Comparison of ENCODE assay signal across 16 cellular contexts in the genomic region with DNA sequence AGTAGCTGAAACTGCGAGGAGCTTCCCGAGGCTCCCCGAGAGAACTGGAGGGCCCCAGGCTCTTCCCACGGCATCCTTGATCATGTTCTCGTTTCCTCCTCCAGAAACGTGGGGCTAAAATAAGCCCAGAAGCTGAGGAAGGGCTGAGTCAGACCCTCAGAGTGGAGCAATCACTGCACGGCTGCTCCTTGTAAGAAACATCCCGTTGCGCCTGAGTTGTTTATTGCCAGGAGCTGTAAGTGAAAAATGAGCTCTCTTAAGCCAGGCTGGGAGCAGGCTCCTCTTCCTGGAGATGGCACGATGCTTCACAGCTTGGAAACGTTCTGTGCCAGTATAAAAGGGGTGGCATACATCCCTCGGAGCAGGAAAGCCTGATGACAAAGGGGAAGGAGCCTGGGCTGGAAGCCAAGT. TPM values are rescaled to one million over a fixed set of nuclear protein-coding genes. Genes with fewer than 3 reads are reported as not detected.
A peak's percentile ranks its signal among the peaks of the same experiment; 100 is the strongest.
DNase-seq lines count a peak whose midpoint lies in the region; ATAC-seq and TF ChIP-seq lines count a peak whose summit lies in the region.
"Had no signal": no experiment of that assay in that cellular context is flagged by ENCODE, and none has a peak within 500 bp of the region (broad histone marks: within the 10 kb centered on the region; RNA-seq: fewer than 3 reads in every experiment).

No MANE protein-coding gene starts in this region.

- H3K4me3 ChIP-seq in colonic mucosa = no peak overlapping the region
- H3K4me3 ChIP-seq: K562 had no signal

- H3K9me3 Mint-ChIP-seq in mesothelial cell of epicardium (no peaks in the 10 kb centered on the region), progenitor cell of endocrine pancreas (ENCODE audit: low read depth) (peaks cover 3% of the 10 kb centered on the region)

- H3K4me3 Mint-ChIP-seq in mesothelial cell of epicardium (no peak overlapping the region), progenitor cell of endocrine pancreas (ENCODE audit: low read depth) (no peak overlapping the region)
- H3K4me3 Mint-ChIP-seq: activated T-cell treated with anti-CD3 and anti-CD28 coated beads, Interleukin-2, amount 50 U/mL, for 24 hours; stimulated activated naive CD8-positive, alpha-beta T cell treated with anti-CD3 and anti-CD28 coated beads, Interleukin-15, Interleukin-2, amounts not matched to agents 100 ng/mL and 50 ng/mL, for 24 hours had no signal

- H3K27me3 Mint-ChIP-seq in mesothelial cell of epicardium (ENCODE audit: low read depth) = peaks cover 15% of the 10 kb centered on the region
- H3K27me3 Mint-ChIP-seq in progenitor cell of endocrine pancreas = no peaks in the 10 kb centered on the region

- no peak for ATAC-seq in HG02852 (IDR thresholded peaks at IDR 0.05; ENCODE audit: unreplicated experiment)
- ATAC-seq: K562 had no signal

- no peaks in the 10 kb centered on the region for H3K9me3 ChIP-seq in colonic mucosa

- TF ChIP-seq CTCF in mesothelial cell of epicardium (IDR thresholded peaks at IDR 0.05; ENCODE audit: unreplicated experiment) = no peak
- TF ChIP-seq CTCF in progenitor cell of endocrine pancreas (IDR thresholded peaks at IDR 0.05; ENCODE audit: unreplicated experiment) = no peak
- no peak for TF ChIP-seq CTCF in colonic mucosa (IDR thresholded peaks at IDR 0.05)

- intact Hi-C loops in colonic mucosa (cut with DNase I) = no loop called here

- H3K4me1 ChIP-seq in colonic mucosa = no peaks in the 10 kb centered on the region

- no peaks in the 10 kb centered on the region for H3K36me3 ChIP-seq in colonic mucosa

- DNase-seq in Ammon's horn (ENCODE audit: low spot score) = peak; percentile 44
- DNase-seq in NCI-H1092 (lab: John Stamatoyannopoulos, UW) = peak; percentile 21
- no peak for DNase-seq in mesothelial cell of epicardium (ENCODE audit: low spot score in 2 of 2, unreplicated experiment in 2 of 2)
- no peak for DNase-seq in progenitor cell of endocrine pancreas (ENCODE audit: low spot score, unreplicated experiment)
- no peak for DNase-seq in colonic mucosa
- DNase-seq in activated T-cell treated with anti-CD3 and anti-CD28 coated beads, Interleukin-2, amount 50 U/mL, for 48 hours = no peak
- DNase-seq: activated CD4-positive, CD25-positive, alpha-beta regulatory T cell treated with anti-CD3 and anti-CD28 coated beads, Interleukin-2, amount 50 U/mL, for 72 hours; activated T-cell treated with anti-CD3 and anti-CD28 coated beads, Interleukin-2, amount 50 U/mL, for 24 hours; GF-D8; NCI-H187; retina; stimulated activated CD4-positive, alpha-beta T cell treated with anti-CD3 and anti-CD28 coated beads, Interleukin-4, amount 100 ng/mL, for 4 hours had no signal

- H3K27me3 ChIP-seq in colonic mucosa = no peaks in the 10 kb centered on the region

- H3K4me1 Mint-ChIP-seq in mesothelial cell of epicardium = peaks cover 14% of the 10 kb centered on the region
- H3K4me1 Mint-ChIP-seq in progenitor cell of endocrine pancreas (ENCODE audit: low read depth) = peaks cover 9% of the 10 kb centered on the region

- H3K27ac ChIP-seq in cingulate gyrus (ENCODE audit: low read depth, low read length) (peak overlapping the region; percentile 35), colonic mucosa (no peak overlapping the region)

- H3K36me3 Mint-ChIP-seq in mesothelial cell of epicardium = no peaks in the 10 kb centered on the region
- peaks cover 3% of the 10 kb centered on the region for H3K36me3 Mint-ChIP-seq in progenitor cell of endocrine pancreas (ENCODE audit: insufficient read depth)

- no peak overlapping the region for H3K9ac ChIP-seq in colonic mucosa (ENCODE audit: low read depth in 2 of 2, low read length in 2 of 2)

- H3K27ac Mint-ChIP-seq in mesothelial cell of epicardium = peak overlapping the region; percentile 59
- no peak overlapping the region for H3K27ac Mint-ChIP-seq in progenitor cell of endocrine pancreas
- H3K27ac Mint-ChIP-seq: activated T-cell treated with anti-CD3 and anti-CD28 coated beads, Interleukin-2, amount 50 U/mL, for 24 hours; stimulated activated naive CD8-positive, alpha-beta T cell treated with anti-CD3 and anti-CD28 coated beads, Interleukin-15, Interleukin-2, amounts not matched to agents 100 ng/mL and 50 ng/mL, for 24 hours had no signal

RNA-seq across cellular contexts. Expression of a gene that starts 47.3 kb away (rescaled TPM):
- 0.27 to 0.77 TPM (median 0.53 TPM) in 3 replicates for total RNA-seq in mesothelial cell of epicardium
- 0.55 and 0.87 TPM in 2 replicates for total RNA-seq in progenitor cell of endocrine pancreas
- under 1 TPM in 1 of 2 donors, not detected in 1; 0.72 TPM for total RNA-seq in colonic mucosa

Comparison
In these comparisons a context has a peak if more than half of its experiments do, and no peak if none do; other contexts are left out.
1. DNase-seq: peak in Ammon's horn (single experiment) and NCI-H1092 (single experiment); none in mesothelial cell of epicardium (0 of 2), progenitor cell of endocrine pancreas (single experiment), colonic mucosa (single experiment) and activated T-cell treated with anti-CD3 and anti-CD28 coated beads, Interleukin-2, amount 50 U/mL, for 48 hours (0 of 2).